1 cellular context compared by ENCODE assay signal in genomic region chr1:116617808-116618207, GRCh38. TPM values are rescaled to one million over a fixed set of nuclear protein-coding genes. Genes with fewer than 3 reads are reported as not detected.
"Had no signal": no experiment of that assay in that cellular context is flagged by ENCODE, and none has a peak within 500 bp of the region (broad histone marks: within the 10 kb centered on the region; RNA-seq: fewer than 3 reads in every experiment).

No MANE protein-coding gene starts in this region.

RNA-seq across cellular contexts. Expression of gene IGSF3, which starts 49.7 kb away (rescaled TPM):
- polyA plus RNA-seq: immature natural killer cell had no signal
